ENCODE assay signal across 1 cellular context in genomic region chr3:9225268-9225667, GRCh38.
TF ChIP-seq lines count a peak whose summit lies in the region.

No MANE protein-coding gene starts in this region.

TF ChIP-seq in K562, 482 proteins besides CTCF, POLR2A, EP300 and RAD21:
- TF ChIP-seq THRA (IDR thresholded peaks at IDR 0.05) = no peak
